ENCODE assay signal across 16 cellular contexts in the genomic region with DNA sequence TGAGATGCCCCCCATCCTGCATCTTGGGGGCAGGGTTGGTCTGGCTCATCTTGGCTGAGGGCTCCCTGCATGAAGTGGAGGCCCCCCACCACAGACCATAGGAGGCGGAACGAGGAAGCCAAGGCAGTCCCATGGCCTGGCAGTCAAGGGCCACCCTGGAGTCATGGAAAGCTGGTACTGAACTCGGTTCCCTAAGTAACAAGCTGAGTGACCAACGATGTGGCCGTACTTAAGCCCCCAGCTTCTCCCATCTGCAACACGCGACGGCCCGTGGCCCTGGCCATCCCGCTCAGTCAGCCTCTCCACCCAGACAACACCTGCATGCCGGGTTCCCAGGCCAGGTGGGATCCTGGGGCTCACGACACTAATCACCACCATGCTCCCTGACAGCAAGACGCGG. TPM values are rescaled to one million over a fixed set of nuclear protein-coding genes. Genes with fewer than 3 reads are reported as not detected.
A peak's percentile ranks its signal among the peaks of the same experiment; 100 is the strongest.
DNase-seq lines count a peak whose midpoint lies in the region; ATAC-seq and TF ChIP-seq lines count a peak whose summit lies in the region.
"Had no signal": no experiment of that assay in that cellular context is flagged by ENCODE, and none has a peak within 500 bp of the region (broad histone marks: within the 10 kb centered on the region; RNA-seq: fewer than 3 reads in every experiment).

No MANE protein-coding gene starts in this region.

- POLR2A ChIA-PET in MCF 10A (lab: Yijun Ruan, JAX), result interaction anchor here (2.2 kb wide), 1 partner anchor 10 kb away, joined by 9 read pairs; no protein-coding TSS in a partner anchor

- intact Hi-C loops in MCF 10A (cut with micrococcal nuclease), result no loop called here
- intact Hi-C loops in breast epithelium (cut with DNase I; ENCODE audit: low total_unique reads), result no loop called here
- intact Hi-C loops in natural killer cell (cut with micrococcal nuclease), result no loop called here

- H3K4me1 ChIP-seq in breast epithelium, result peaks cover 5 to 12% of the 10 kb centered on the region in 2 donors
- H3K4me1 ChIP-seq: Caco-2, HAP-1 had no signal

- H3K27ac Mint-ChIP-seq in MCF 10A (ENCODE audit: low read depth, unreplicated experiment), result peak overlapping the region; percentile 23
- no peak overlapping the region for H3K27ac Mint-ChIP-seq in natural killer cell treated with Interleukin-12 subunit alpha and Interleukin-12 subunit beta and Interleukin-15 and Interleukin-18, amount 100 ng/mL, for 72 hours
- H3K27ac Mint-ChIP-seq in natural killer cell, result peak overlapping the region in 1 of 2 donors; percentile 56
- H3K27ac Mint-ChIP-seq in nephron progenitor cell, result peak overlapping the region; percentile 89
- H3K27ac Mint-ChIP-seq: CD4-positive, alpha-beta T cell had no signal

- H3K27ac ChIP-seq in breast epithelium, result no peak overlapping the region
- H3K27ac ChIP-seq: 22Rv1, A549, C4-2B, GM23248 had no signal

- no peak for DNase-seq in MCF 10A (ENCODE audit: unreplicated experiment)
- no peak for DNase-seq in breast epithelium (ENCODE audit: low spot score in 2 of 2)
- peak; percentile 45 for DNase-seq in natural killer cell treated with Interleukin-12 subunit alpha and Interleukin-12 subunit beta and Interleukin-15 and Interleukin-18, amount 100 ng/mL, for 72 hours (ENCODE audit: low spot score)
- DNase-seq in natural killer cell, result no peak
- no peak for DNase-seq in nephron progenitor cell
- DNase-seq in foreskin fibroblast, result no peak
- DNase-seq in NCI-H1436 (lab: John Stamatoyannopoulos, UW), result no peak
- no peak for DNase-seq in RPMI8226
- DNase-seq: AML-193; Caco-2; CD4-positive, alpha-beta T cell; GM23248 had no signal

- peaks cover 9% of the 10 kb centered on the region for H3K4me1 Mint-ChIP-seq in MCF 10A (ENCODE audit: insufficient read depth, unreplicated experiment)
- peaks cover 0 to 2% of the 10 kb centered on the region in 2 donors for H3K4me1 Mint-ChIP-seq in natural killer cell treated with Interleukin-12 subunit alpha and Interleukin-12 subunit beta and Interleukin-15 and Interleukin-18, amount 100 ng/mL, for 72 hours (ENCODE audit: low read depth in 2 of 2)
- peaks cover 0 to 14% of the 10 kb centered on the region in 2 donors for H3K4me1 Mint-ChIP-seq in natural killer cell
- peaks cover 16% of the 10 kb centered on the region for H3K4me1 Mint-ChIP-seq in nephron progenitor cell

- H3K9me3 ChIP-seq in breast epithelium, result no peaks in the 10 kb centered on the region
- H3K9me3 ChIP-seq: A549, Caco-2, HAP-1 had no signal

- H3K27me3 ChIP-seq in breast epithelium, result no peaks in the 10 kb centered on the region

- CTCF ChIA-PET in MCF 10A (lab: Yijun Ruan, JAX), result interaction anchor here (0.7 to 1.6 kb wide), 2 partner anchors 17 to 261 kb away, joined by 3 read pairs; no protein-coding TSS in a partner anchor

- BruUV-seq in MCF 10A (replicated peaks; lab: Mats Ljungman, UMichigan), result no TSS peak

- no peaks in the 10 kb centered on the region for H3K27me3 Mint-ChIP-seq in MCF 10A (ENCODE audit: insufficient read depth, unreplicated experiment)
- H3K27me3 Mint-ChIP-seq in natural killer cell treated with Interleukin-12 subunit alpha and Interleukin-12 subunit beta and Interleukin-15 and Interleukin-18, amount 100 ng/mL, for 72 hours, result no peaks in the 10 kb centered on the region
- no peaks in the 10 kb centered on the region for H3K27me3 Mint-ChIP-seq in natural killer cell (ENCODE audit: low read depth in 2 of 2)
- no peaks in the 10 kb centered on the region for H3K27me3 Mint-ChIP-seq in nephron progenitor cell (ENCODE audit: low read depth, poor library complexity)
- H3K27me3 Mint-ChIP-seq: CD4-positive, alpha-beta T cell had no signal

- H3K4me3 ChIP-seq in breast epithelium (no peak overlapping the region), foreskin fibroblast (ENCODE audit: low read depth in 1 of 2, low read length in 2 of 2) (no peak overlapping the region)
- H3K4me3 ChIP-seq: A549, GM23248, HAP-1 had no signal

- H3K36me3 ChIP-seq in breast epithelium, result peaks cover 8% of the 10 kb centered on the region

- peaks cover 59% of the 10 kb centered on the region for H3K36me3 Mint-ChIP-seq in MCF 10A (ENCODE audit: insufficient read depth, unreplicated experiment)
- peaks cover 4% of the 10 kb centered on the region for H3K36me3 Mint-ChIP-seq in natural killer cell treated with Interleukin-12 subunit alpha and Interleukin-12 subunit beta and Interleukin-15 and Interleukin-18, amount 100 ng/mL, for 72 hours
- H3K36me3 Mint-ChIP-seq in natural killer cell, result peaks cover 7% of the 10 kb centered on the region
- H3K36me3 Mint-ChIP-seq in nephron progenitor cell (ENCODE audit: low read depth), result peaks cover 10% of the 10 kb centered on the region

- no peak for TF ChIP-seq POLR2A in breast epithelium (IDR thresholded peaks at IDR 0.05)

- H3K4me3 Mint-ChIP-seq in MCF 10A (ENCODE audit: unreplicated experiment) (no peak overlapping the region), natural killer cell (no peak overlapping the region), nephron progenitor cell (no peak overlapping the region)
- H3K4me3 Mint-ChIP-seq in natural killer cell treated with Interleukin-12 subunit alpha and Interleukin-12 subunit beta and Interleukin-15 and Interleukin-18, amount 100 ng/mL, for 72 hours, result no peak overlapping the region
- H3K4me3 Mint-ChIP-seq: CD4-positive, alpha-beta T cell had no signal

- H3K9me3 Mint-ChIP-seq in MCF 10A (ENCODE audit: unreplicated experiment), result no peaks in the 10 kb centered on the region
- no peaks in the 10 kb centered on the region for H3K9me3 Mint-ChIP-seq in natural killer cell treated with Interleukin-12 subunit alpha and Interleukin-12 subunit beta and Interleukin-15 and Interleukin-18, amount 100 ng/mL, for 72 hours
- no peaks in the 10 kb centered on the region for H3K9me3 Mint-ChIP-seq in natural killer cell
- H3K9me3 Mint-ChIP-seq in nephron progenitor cell, result no peaks in the 10 kb centered on the region
- H3K9me3 Mint-ChIP-seq: CD4-positive, alpha-beta T cell had no signal

- no peak for ATAC-seq in natural killer cell treated with Interleukin-12 subunit alpha and Interleukin-12 subunit beta and Interleukin-15 and Interleukin-18, amount 100 ng/mL, for 72 hours
- ATAC-seq in natural killer cell, result no peak
- ATAC-seq: A549 had no signal

- TF ChIP-seq CTCF in MCF 10A (IDR thresholded peaks at IDR 0.05; ENCODE audit: unreplicated experiment) (no peak), breast epithelium (IDR thresholded peaks at IDR 0.05) (no peak), natural killer cell (IDR thresholded peaks at IDR 0.05) (no peak), nephron progenitor cell (IDR thresholded peaks at IDR 0.05) (no peak), foreskin fibroblast (IDR thresholded peaks at IDR 0.05; ENCODE audit: low read depth, low read length) (no peak)

RNA-seq across cellular contexts. Expression of gene BRD3, which starts 17.1 kb away (rescaled TPM):
- total RNA-seq in MCF 10A (2022) (25.6 and 26.8 TPM in 2 replicates), breast epithelium (10 to 100 TPM; 21.6 to 26.2 (median 24.6) TPM), natural killer cell (10 to 100 TPM; 52.8 to 63.0 (median 52.8) TPM)
- 10 to 100 TPM; 17.8 to 19.1 TPM for total RNA-seq in natural killer cell treated with Interleukin-12 subunit alpha and Interleukin-12 subunit beta and Interleukin-15 and Interleukin-18, amount 100 ng/mL, for 72 hours

RNA-seq across cellular contexts. Expression of gene BRD3OS, which starts 25.4 kb away (rescaled TPM):
- total RNA-seq in MCF 10A (2022) (13.3 and 15.2 TPM in 2 replicates), breast epithelium (10 to 100 TPM; 11.1 to 14.4 (median 11.4) TPM), natural killer cell (1 to 10 TPM; 5.5 to 6.8 (median 6.5) TPM)
- total RNA-seq in natural killer cell treated with Interleukin-12 subunit alpha and Interleukin-12 subunit beta and Interleukin-15 and Interleukin-18, amount 100 ng/mL, for 72 hours, result 10 to 100 TPM in 1 of 2 donors, 1 to 10 TPM in 1; 9.6 to 10.7 TPM

RNA-seq across cellular contexts. Expression of gene VAV2, which starts 58.6 kb away (rescaled TPM):
- total RNA-seq in MCF 10A (2022) (29.9 and 31.0 TPM in 2 replicates), breast epithelium (1 to 10 TPM; 5.3 to 9.5 (median 8.8) TPM), natural killer cell (1 to 10 TPM; 3.9 to 5.1 (median 4.8) TPM)
- total RNA-seq in natural killer cell treated with Interleukin-12 subunit alpha and Interleukin-12 subunit beta and Interleukin-15 and Interleukin-18, amount 100 ng/mL, for 72 hours, result 1 to 10 TPM; 1.9 to 6.7 TPM

Comparison
In these comparisons a context has a peak if more than half of its experiments do, and no peak if none do; other contexts are left out.
1. H3K27ac Mint-ChIP-seq: peak in MCF 10A (single experiment) and nephron progenitor cell (single experiment); none in natural killer cell treated with Interleukin-12 subunit alpha and Interleukin-12 subunit beta and Interleukin-15 and Interleukin-18, amount 100 ng/mL, for 72 hours (0 of 2).